19 cellular contexts compared by ENCODE assay signal in genomic region chr4:55253911-55254593, GRCh38.
DNase-seq lines count a peak whose midpoint lies in the region; ATAC-seq and TF ChIP-seq lines count a peak whose summit lies in the region.
"Had no signal": no experiment of that assay in that cellular context is flagged by ENCODE, and none has a peak within 500 bp of the region (broad histone marks: within the 10 kb centered on the region; RNA-seq: fewer than 3 reads in every experiment).

No MANE protein-coding gene starts in this region.

- no peak overlapping the region for H3K4me2 ChIP-seq in mesendoderm (ENCODE audit: low read length)
- peak overlapping the region; percentile 56 for H3K4me2 ChIP-seq in smooth muscle cell

- no peak overlapping the region for H2BK15ac ChIP-seq in mesendoderm (replicated peaks; ENCODE audit: low read depth)

- no peak overlapping the region for H3K56ac ChIP-seq in mesendoderm (ENCODE audit: low read length)

- ATAC-seq in left cardiac atrium (no peak), GM18907 (IDR thresholded peaks at IDR 0.05; ENCODE audit: unreplicated experiment) (no peak), GM21619 (IDR thresholded peaks at IDR 0.05; ENCODE audit: unreplicated experiment) (no peak)
- ATAC-seq: HCT116, K562 had no signal

- no peaks in the 10 kb centered on the region for H3K27me3 ChIP-seq in cardiac muscle cell
- no peaks in the 10 kb centered on the region for H3K27me3 ChIP-seq in mesendoderm (ENCODE audit: insufficient read depth, low read length, poor library complexity)
- H3K27me3 ChIP-seq in smooth muscle cell (ENCODE audit: low read depth), result no peaks in the 10 kb centered on the region

- intact Hi-C loops in left cardiac atrium (cut with DNase I) (no loop called here), head of caudate nucleus (cut with DNase I) (no loop called here)

- H2BK120ac ChIP-seq in mesendoderm (ENCODE audit: low read depth, low read length), result no peak overlapping the region

- H3K9ac ChIP-seq in mesendoderm (ENCODE audit: low read length) (no peak overlapping the region), smooth muscle cell (ENCODE audit: low read depth) (no peak overlapping the region)

- H4K5ac ChIP-seq in mesendoderm (ENCODE audit: low read length), result no peak overlapping the region

- H2BK5ac ChIP-seq in mesendoderm (ENCODE audit: low read length), result no peak overlapping the region

- no peaks in the 10 kb centered on the region for H3K36me3 Mint-ChIP-seq in endothelial cell (ENCODE audit: low read depth, unreplicated experiment)

- H2AK5ac ChIP-seq in mesendoderm (ENCODE audit: low read length), result no peak overlapping the region

- peak overlapping the region; percentile 92 for H3K27ac ChIP-seq in cardiac muscle cell
- H3K27ac ChIP-seq in mesendoderm (ENCODE audit: low read depth, low read length), result no peak overlapping the region
- peak overlapping the region; percentile 88 for H3K27ac ChIP-seq in smooth muscle cell (ENCODE audit: low read depth)
- H3K27ac ChIP-seq: 22Rv1 had no signal

- peaks cover 42% of the 10 kb centered on the region for H3K4me1 Mint-ChIP-seq in endothelial cell (ENCODE audit: unreplicated experiment)

- no peak overlapping the region for H3K4ac ChIP-seq in mesendoderm (ENCODE audit: low read depth, low read length)

- H3K9me3 Mint-ChIP-seq in endothelial cell (ENCODE audit: unreplicated experiment), result no peaks in the 10 kb centered on the region

- no peaks in the 10 kb centered on the region for H4K20me1 ChIP-seq in smooth muscle cell (ENCODE audit: low read depth)

- H3K4me3 Mint-ChIP-seq in endothelial cell (ENCODE audit: unreplicated experiment), result no peak overlapping the region

- peak overlapping the region; percentile 92 for H3K27ac Mint-ChIP-seq in endothelial cell (ENCODE audit: unreplicated experiment)

- H3K79me2 ChIP-seq in mesendoderm (ENCODE audit: control insufficient read depth, insufficient read depth, low read length) (no peaks in the 10 kb centered on the region), smooth muscle cell (ENCODE audit: low read depth) (no peaks in the 10 kb centered on the region)

- H3K27me3 Mint-ChIP-seq in endothelial cell (ENCODE audit: unreplicated experiment), result no peaks in the 10 kb centered on the region

- no peak overlapping the region for H4K8ac ChIP-seq in mesendoderm (ENCODE audit: low read depth, low read length)

- H3K36me3 ChIP-seq in cardiac muscle cell (no peaks in the 10 kb centered on the region), mesendoderm (ENCODE audit: control insufficient read depth, insufficient read depth, low read length) (no peaks in the 10 kb centered on the region), smooth muscle cell (ENCODE audit: low read depth) (no peaks in the 10 kb centered on the region)

- H3K9me3 ChIP-seq in cardiac muscle cell (ENCODE audit: low read depth), result no peaks in the 10 kb centered on the region
- no peaks in the 10 kb centered on the region for H3K9me3 ChIP-seq in smooth muscle cell (replicated peaks; ENCODE audit: low read depth)

- H2AFZ ChIP-seq in smooth muscle cell (ENCODE audit: low read depth), result peak overlapping the region; percentile 59

- H3K23ac ChIP-seq in mesendoderm (ENCODE audit: low read length), result no peak overlapping the region

- TF ChIP-seq CTCF in cardiac muscle cell (IDR thresholded peaks at IDR 0.05; ENCODE audit: low read depth, low read length) (no peak), endothelial cell (IDR thresholded peaks at IDR 0.05; ENCODE audit: unreplicated experiment) (no peak), smooth muscle cell (IDR thresholded peaks at IDR 0.05; ENCODE audit: borderline replicate concordance, insufficient read depth, poor library complexity, severe bottlenecking) (no peak)

- peak in 1 of 2 donors; percentile 3 for DNase-seq in cardiac muscle cell (ENCODE audit: low read depth in 1 of 2, low spot score in 1 of 2)
- DNase-seq in left cardiac atrium, result no peak
- peak; percentile 9 for DNase-seq in endothelial cell (ENCODE audit: low spot score)
- DNase-seq in mesendoderm, result peak; percentile 73
- DNase-seq in smooth muscle cell (lab: John Stamatoyannopoulos, UW; ENCODE audit: unreplicated experiment), result no peak
- no peak for DNase-seq in head of caudate nucleus
- DNase-seq: COR-L47; DMS 273 treated with DMSO at 0.1 percent for 48 hours; DND-41; NCI-H1105; NCI-H1694; NCI-H2081 treated with DMSO at 0.1 percent for 48 hours; NK-92 treated with Interleukin-12 subunit alpha and Interleukin-12 subunit beta, amount 100 ng/mL, for 24 hours; Right ventricle myocardium superior had no signal

- H3K4me3 ChIP-seq in cardiac muscle cell, result no peak overlapping the region
- no peak overlapping the region for H3K4me3 ChIP-seq in mesendoderm (ENCODE audit: low read length)
- no peak overlapping the region for H3K4me3 ChIP-seq in smooth muscle cell
- H3K4me3 ChIP-seq: K562 had no signal

- H3F3A ChIP-seq in smooth muscle cell (ENCODE audit: low read depth), result peaks cover 34% of the 10 kb centered on the region

- H3K4me1 ChIP-seq in cardiac muscle cell (ENCODE audit: low read depth) (peaks cover 71% of the 10 kb centered on the region), mesendoderm (ENCODE audit: control insufficient read depth, low read depth, low read length) (peaks cover 9% of the 10 kb centered on the region), smooth muscle cell (ENCODE audit: low read depth) (peaks cover 28% of the 10 kb centered on the region)

- no peaks in the 10 kb centered on the region for H3K79me1 ChIP-seq in mesendoderm (ENCODE audit: low read length)

- WGBS in mesendoderm (ENCODE audit: extremely low coverage, insufficient coverage, low lambda C conversion rate), result no CpG with 5 or more reads among the region's 9 CpGs
- WGBS in smooth muscle cell (ENCODE audit: low lambda C conversion rate), result 32% methylated on average over 9 of the region's 9 CpGs

- H3K18ac ChIP-seq in mesendoderm (ENCODE audit: low read length), result peak overlapping the region; percentile 45

Comparison
In these comparisons a context has a peak if more than half of its experiments do, and no peak if none do; other contexts are left out.
1. DNase-seq: peak in endothelial cell (single experiment) and mesendoderm (single experiment); none in left cardiac atrium (single experiment), smooth muscle cell (single experiment) and head of caudate nucleus (0 of 42).